14 cellular contexts compared by ENCODE assay signal in the genomic region with DNA sequence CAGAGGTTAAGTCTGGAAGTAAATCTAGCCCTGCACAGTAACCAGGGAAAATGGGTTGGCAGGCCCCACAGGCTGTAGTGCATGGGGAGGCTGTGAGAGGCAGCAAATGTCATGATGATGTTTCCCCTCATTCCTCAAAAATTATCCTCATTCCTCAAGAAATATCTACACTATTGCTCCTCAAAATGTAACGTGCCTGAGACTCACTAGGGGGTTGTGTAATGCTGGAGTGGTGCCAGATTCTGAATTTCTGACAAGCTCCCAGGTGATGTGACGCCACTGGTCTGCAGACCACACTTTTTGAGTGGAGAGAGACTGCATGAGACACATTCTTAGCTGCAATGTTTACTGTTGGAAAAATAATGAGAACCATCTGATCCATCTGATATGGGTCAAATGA. TPM values are rescaled to one million over a fixed set of nuclear protein-coding genes. Genes with fewer than 3 reads are reported as not detected.
DNase-seq lines count a peak whose midpoint lies in the region; ATAC-seq and TF ChIP-seq lines count a peak whose summit lies in the region.
"Had no signal": no experiment of that assay in that cellular context is flagged by ENCODE, and none has a peak within 500 bp of the region (broad histone marks: within the 10 kb centered on the region; RNA-seq: fewer than 3 reads in every experiment).

No MANE protein-coding gene starts in this region.

- H3K4me1 ChIP-seq in CD4-positive, CD25-positive, alpha-beta regulatory T cell (ENCODE audit: control insufficient read depth, insufficient read depth, low read length, poor library complexity, severe bottlenecking) = peaks cover 9% of the 10 kb centered on the region
- peaks cover 14% of the 10 kb centered on the region for H3K4me1 ChIP-seq in GM23248 (ENCODE audit: insufficient read depth)
- H3K4me1 ChIP-seq in body of pancreas = peaks cover 26% of the 10 kb centered on the region
- H3K4me1 ChIP-seq in mesendoderm (ENCODE audit: control insufficient read depth, low read depth, low read length) = no peaks in the 10 kb centered on the region
- H3K4me1 ChIP-seq in right atrium auricular region = peaks cover 0 to 45% of the 10 kb centered on the region in 2 donors

- DNase-seq in CD4-positive, CD25-positive, alpha-beta regulatory T cell = no peak
- peak; percentile 56 for DNase-seq in GM23248
- DNase-seq in body of pancreas = peak; percentile 27 to 68 (median 44)
- DNase-seq in natural killer cell = no peak
- DNase-seq in mesendoderm = no peak
- DNase-seq in right atrium auricular region (ENCODE audit: low spot score) = no peak
- DNase-seq: activated T-cell treated with anti-CD3 and anti-CD28 coated beads, Interleukin-2, amount 50 U/mL, for 24 hours; effector memory CD4-positive, alpha-beta T cell; kidney glomerular epithelial cell; NCI-H524 treated with DMSO at 0.1 percent for 48 hours; T-helper 9 cell had no signal

- H3K27ac ChIP-seq in CD4-positive, CD25-positive, alpha-beta regulatory T cell (ENCODE audit: insufficient read depth, low read length, poor library complexity, severe bottlenecking) = no peak overlapping the region
- no peak overlapping the region for H3K27ac ChIP-seq in GM23248
- H3K27ac ChIP-seq in body of pancreas = peak overlapping the region; percentile 59 to 79 (median 68)
- H3K27ac ChIP-seq in mesendoderm (ENCODE audit: low read depth, low read length) = no peak overlapping the region
- H3K27ac ChIP-seq in right atrium auricular region = peak overlapping the region in 1 of 2 donors; percentile 91
- H3K27ac ChIP-seq: KMS-11 had no signal

- H2BK120ac ChIP-seq in mesendoderm (ENCODE audit: low read depth, low read length) = no peak overlapping the region

- H2BK5ac ChIP-seq in mesendoderm (ENCODE audit: low read length) = no peak overlapping the region

- H3K4me2 ChIP-seq in GM23248 (ENCODE audit: unreplicated experiment) = no peak overlapping the region
- H3K4me2 ChIP-seq in mesendoderm (ENCODE audit: low read length) = no peak overlapping the region

- H3K27ac Mint-ChIP-seq in CD4-positive, CD25-positive, alpha-beta regulatory T cell = no peak overlapping the region
- H3K27ac Mint-ChIP-seq in natural killer cell = no peak overlapping the region
- H3K27ac Mint-ChIP-seq: activated T-cell treated with anti-CD3 and anti-CD28 coated beads, Interleukin-2, amount 50 U/mL, for 24 hours had no signal

- in situ Hi-C loops in GM23248 (cut with MboI) = no loop called here

- H3K36me3 ChIP-seq in CD4-positive, CD25-positive, alpha-beta regulatory T cell (ENCODE audit: control insufficient read depth, insufficient read depth, low read length) = no peaks in the 10 kb centered on the region
- no peaks in the 10 kb centered on the region; the same call in 1 of the 2 replicates for H3K36me3 ChIP-seq in GM23248 (ENCODE audit: low read depth)
- no peaks in the 10 kb centered on the region for H3K36me3 ChIP-seq in body of pancreas (replicated peaks in 1 of 2; ENCODE audit: insufficient read depth in 1 of 2, low read depth in 2 of 2)
- no peaks in the 10 kb centered on the region for H3K36me3 ChIP-seq in mesendoderm (ENCODE audit: control insufficient read depth, insufficient read depth, low read length)
- H3K36me3 ChIP-seq in right atrium auricular region = peaks cover 23% of the 10 kb centered on the region

- H3K79me2 ChIP-seq in GM23248 (ENCODE audit: insufficient read depth) (no peaks in the 10 kb centered on the region), mesendoderm (ENCODE audit: control insufficient read depth, insufficient read depth, low read length) (no peaks in the 10 kb centered on the region)

- H3K27me3 Mint-ChIP-seq in CD4-positive, CD25-positive, alpha-beta regulatory T cell = peaks cover 70% of the 10 kb centered on the region
- H3K27me3 Mint-ChIP-seq in natural killer cell (ENCODE audit: low read depth in 2 of 2) = peaks cover 25 to 34% of the 10 kb centered on the region in 2 donors

- no peaks in the 10 kb centered on the region for H4K20me1 ChIP-seq in GM23248 (ENCODE audit: insufficient read depth)

- no peak overlapping the region for H2BK15ac ChIP-seq in mesendoderm (replicated peaks; ENCODE audit: low read depth)

- H3K9me2 ChIP-seq in GM23248 (ENCODE audit: insufficient read depth) = no peaks in the 10 kb centered on the region

- H2AK5ac ChIP-seq in mesendoderm (ENCODE audit: low read length) = no peak overlapping the region

- peaks cover 0 to 3% (median 1%) of the 10 kb centered on the region in 7 donors for H3K9me3 Mint-ChIP-seq in CD4-positive, CD25-positive, alpha-beta regulatory T cell
- no peaks in the 10 kb centered on the region for H3K9me3 Mint-ChIP-seq in natural killer cell
- H3K9me3 Mint-ChIP-seq: activated T-cell treated with anti-CD3 and anti-CD28 coated beads, Interleukin-2, amount 50 U/mL, for 24 hours had no signal

- H3K18ac ChIP-seq in mesendoderm (ENCODE audit: low read length) = no peak overlapping the region

- no peaks in the 10 kb centered on the region for H3K36me3 Mint-ChIP-seq in CD4-positive, CD25-positive, alpha-beta regulatory T cell
- H3K36me3 Mint-ChIP-seq in natural killer cell = no peaks in the 10 kb centered on the region

- intact Hi-C loops in body of pancreas (cut with DNase I) (no loop called here), natural killer cell (cut with micrococcal nuclease) (no loop called here)

- H3K4me3 Mint-ChIP-seq in CD4-positive, CD25-positive, alpha-beta regulatory T cell = peak overlapping the region; percentile 76 to 95 (median 84)
- peak overlapping the region; percentile 76 for H3K4me3 Mint-ChIP-seq in natural killer cell

- H2AFZ ChIP-seq in GM23248 = no peak overlapping the region

- H3F3A ChIP-seq in GM23248 (ENCODE audit: insufficient read depth) = peaks cover 11% of the 10 kb centered on the region; the same call in 1 of the 2 replicates

- H4K8ac ChIP-seq in mesendoderm (ENCODE audit: low read depth, low read length) = no peak overlapping the region

- no peak overlapping the region for H3K56ac ChIP-seq in mesendoderm (ENCODE audit: low read length)

- H3K9me3 ChIP-seq in CD4-positive, CD25-positive, alpha-beta regulatory T cell (ENCODE audit: control insufficient read depth in 2 of 2, low read length in 2 of 2) = no peaks in the 10 kb centered on the region
- H3K9me3 ChIP-seq in GM23248 (ENCODE audit: low read depth) = no peaks in the 10 kb centered on the region
- H3K9me3 ChIP-seq in body of pancreas = no peaks in the 10 kb centered on the region
- H3K9me3 ChIP-seq in right atrium auricular region = no peaks in the 10 kb centered on the region

- WGBS in GM23248 (ENCODE audit: low coverage in 1 of 2, low lambda C conversion rate in 2 of 2, missing lambda C conversion rate in 2 of 2), 2 experiments = 43 to 49% methylated on average over 2 of the region's 2 CpGs
- 34 to 40% methylated on average over 2 of the region's 2 CpGs for WGBS in body of pancreas, 2 donors
- WGBS in mesendoderm (ENCODE audit: extremely low coverage, insufficient coverage, low lambda C conversion rate) = no CpG with 5 or more reads among the region's 2 CpGs

- peaks cover 0 to 19% (median 6%) of the 10 kb centered on the region in 4 donors for H3K4me1 Mint-ChIP-seq in CD4-positive, CD25-positive, alpha-beta regulatory T cell
- H3K4me1 Mint-ChIP-seq in natural killer cell = peaks cover 10 to 13% of the 10 kb centered on the region in 2 donors

- no peak overlapping the region for H4K5ac ChIP-seq in mesendoderm (ENCODE audit: low read length)

- no peak overlapping the region for H3K4ac ChIP-seq in mesendoderm (ENCODE audit: low read depth, low read length)

- no peak overlapping the region for H3K4me3 ChIP-seq in CD4-positive, CD25-positive, alpha-beta regulatory T cell (ENCODE audit: low read depth, low read length)
- no peak overlapping the region for H3K4me3 ChIP-seq in GM23248
- H3K4me3 ChIP-seq in body of pancreas = no peak overlapping the region
- no peak overlapping the region for H3K4me3 ChIP-seq in mesendoderm (ENCODE audit: low read length)
- H3K4me3 ChIP-seq in right atrium auricular region = no peak overlapping the region

- peaks cover 15% of the 10 kb centered on the region for H3K27me3 ChIP-seq in CD4-positive, CD25-positive, alpha-beta regulatory T cell (ENCODE audit: control insufficient read depth, insufficient read depth, low read length)
- H3K27me3 ChIP-seq in GM23248 (replicated peaks; ENCODE audit: insufficient read depth) (0 out of 2 replicates have a peak, but pooled peaks cover under 1% of the 10 kb centered on the region), body of pancreas (no peaks in the 10 kb centered on the region), mesendoderm (ENCODE audit: insufficient read depth, low read length, poor library complexity) (peaks cover 2% of the 10 kb centered on the region), right atrium auricular region (no peaks in the 10 kb centered on the region)

- TF ChIP-seq CTCF in body of pancreas (IDR thresholded peaks at IDR 0.05) (no peak), natural killer cell (IDR thresholded peaks at IDR 0.05) (no peak), right atrium auricular region (IDR thresholded peaks at IDR 0.05) (no peak)

- no peak overlapping the region for H3K23ac ChIP-seq in mesendoderm (ENCODE audit: low read length)

- ATAC-seq in CD4-positive, CD25-positive, alpha-beta regulatory T cell (ENCODE audit: low read depth in 2 of 2) = no peak
- ATAC-seq in body of pancreas (peak; percentile 16), natural killer cell (no peak), GM21423 (IDR thresholded peaks at IDR 0.05; ENCODE audit: unreplicated experiment) (no peak), HG03571 (IDR thresholded peaks at IDR 0.05; ENCODE audit: unreplicated experiment) (no peak)

- no peak for TF ChIP-seq POLR2A in body of pancreas (IDR thresholded peaks at IDR 0.05)

- no peak overlapping the region for H3K9ac ChIP-seq in GM23248
- H3K9ac ChIP-seq in mesendoderm (ENCODE audit: low read length) = no peak overlapping the region
- H3K9ac ChIP-seq: KMS-11 had no signal

- no peaks in the 10 kb centered on the region for H3K79me1 ChIP-seq in mesendoderm (ENCODE audit: low read length)

RNA-seq across cellular contexts. Expression of a gene that starts 1.2 kb away (rescaled TPM):
- not detected for total RNA-seq in CD4-positive, CD25-positive, alpha-beta regulatory T cell
- not detected for polyA plus RNA-seq in CD4-positive, CD25-positive, alpha-beta regulatory T cell
- total RNA-seq in GM23248 (2014; rRNA removed; shearing (Covaris generic)) = 6.3 and 11.1 TPM in 2 replicates
- polyA plus RNA-seq in GM23248 (2016; fragmentation: Nextera tagmentation; extraction: Ambion mirVana) = 4.8 and 6.6 TPM in 2 replicates
- 10 to 100 TPM; 20.2 to 22.4 TPM for total RNA-seq in body of pancreas
- total RNA-seq in natural killer cell = not detected
- polyA plus RNA-seq in mesendoderm (2013, experiment 1 of 2) = 2.2 TPM
- 2.9 TPM for polyA plus RNA-seq in mesendoderm (2013, experiment 2 of 2)
- 10 to 100 TPM; 35.0 to 36.2 TPM for total RNA-seq in right atrium auricular region

RNA-seq across cellular contexts. Expression of a gene that starts 12.9 kb away (rescaled TPM):
- not detected for total RNA-seq in CD4-positive, CD25-positive, alpha-beta regulatory T cell
- polyA plus RNA-seq in CD4-positive, CD25-positive, alpha-beta regulatory T cell = not detected
- total RNA-seq in GM23248 (2014; rRNA removed; shearing (Covaris generic)) = not detected in 2 replicates
- not detected in 2 replicates for polyA plus RNA-seq in GM23248 (2016; fragmentation: Nextera tagmentation; extraction: Ambion mirVana)
- total RNA-seq in body of pancreas (10 to 100 TPM in 1 of 2 donors, 1 to 10 TPM in 1; 1.8 to 15.5 TPM), natural killer cell (not detected), right atrium auricular region (10 to 100 TPM; 11.8 to 30.4 TPM)
- polyA plus RNA-seq in mesendoderm (2013, experiment 1 of 2) = not detected
- polyA plus RNA-seq in mesendoderm (2013, experiment 2 of 2) = not detected

RNA-seq across cellular contexts. Expression of a gene that starts 53.9 kb away (rescaled TPM):
- total RNA-seq in CD4-positive, CD25-positive, alpha-beta regulatory T cell = not detected
- not detected for polyA plus RNA-seq in CD4-positive, CD25-positive, alpha-beta regulatory T cell
- total RNA-seq in GM23248 (2014; rRNA removed; shearing (Covaris generic)) = not detected in 2 replicates
- polyA plus RNA-seq in GM23248 (2016; fragmentation: Nextera tagmentation; extraction: Ambion mirVana) = not detected in 2 replicates
- total RNA-seq in body of pancreas (not detected), natural killer cell (not detected), right atrium auricular region (not detected)
- 0.03 TPM for polyA plus RNA-seq in mesendoderm (2013, experiment 1 of 2)
- 0.03 TPM for polyA plus RNA-seq in mesendoderm (2013, experiment 2 of 2)

RNA-seq across cellular contexts. Expression of a gene that starts 55.3 kb away (rescaled TPM):
- 9.8 TPM for total RNA-seq in CD4-positive, CD25-positive, alpha-beta regulatory T cell
- polyA plus RNA-seq in CD4-positive, CD25-positive, alpha-beta regulatory T cell = 1 to 10 TPM; 4.6 to 6.5 (median 6.0) TPM
- total RNA-seq in GM23248 (2014; rRNA removed; shearing (Covaris generic)) = 24.9 and 26.3 TPM in 2 replicates
- 23.1 and 23.9 TPM in 2 replicates for polyA plus RNA-seq in GM23248 (2016; fragmentation: Nextera tagmentation; extraction: Ambion mirVana)
- 10 to 100 TPM; 32.2 to 54.1 TPM for total RNA-seq in body of pancreas
- 10 to 100 TPM in 2 of 3 donors, 1 to 10 TPM in 1; 6.3 to 15.9 (median 12.9) TPM for total RNA-seq in natural killer cell
- polyA plus RNA-seq in mesendoderm (2013, experiment 1 of 2) = 21.5 TPM
- polyA plus RNA-seq in mesendoderm (2013, experiment 2 of 2) = 21.8 TPM
- 100 to 1,000 TPM; 151 to 175 TPM for total RNA-seq in right atrium auricular region

Comparison
In these comparisons a context has a peak if more than half of its experiments do, and no peak if none do; other contexts are left out.
1. DNase-seq: peak in GM23248 (single experiment) and body of pancreas (4 of 4); none in CD4-positive, CD25-positive, alpha-beta regulatory T cell (0 of 3), natural killer cell (single experiment), mesendoderm (single experiment) and right atrium auricular region (single experiment).
2. H3K27ac ChIP-seq: peak in body of pancreas (4 of 4); none in CD4-positive, CD25-positive, alpha-beta regulatory T cell (single experiment), GM23248 (single experiment) and mesendoderm (single experiment).